In the genomic region with DNA sequence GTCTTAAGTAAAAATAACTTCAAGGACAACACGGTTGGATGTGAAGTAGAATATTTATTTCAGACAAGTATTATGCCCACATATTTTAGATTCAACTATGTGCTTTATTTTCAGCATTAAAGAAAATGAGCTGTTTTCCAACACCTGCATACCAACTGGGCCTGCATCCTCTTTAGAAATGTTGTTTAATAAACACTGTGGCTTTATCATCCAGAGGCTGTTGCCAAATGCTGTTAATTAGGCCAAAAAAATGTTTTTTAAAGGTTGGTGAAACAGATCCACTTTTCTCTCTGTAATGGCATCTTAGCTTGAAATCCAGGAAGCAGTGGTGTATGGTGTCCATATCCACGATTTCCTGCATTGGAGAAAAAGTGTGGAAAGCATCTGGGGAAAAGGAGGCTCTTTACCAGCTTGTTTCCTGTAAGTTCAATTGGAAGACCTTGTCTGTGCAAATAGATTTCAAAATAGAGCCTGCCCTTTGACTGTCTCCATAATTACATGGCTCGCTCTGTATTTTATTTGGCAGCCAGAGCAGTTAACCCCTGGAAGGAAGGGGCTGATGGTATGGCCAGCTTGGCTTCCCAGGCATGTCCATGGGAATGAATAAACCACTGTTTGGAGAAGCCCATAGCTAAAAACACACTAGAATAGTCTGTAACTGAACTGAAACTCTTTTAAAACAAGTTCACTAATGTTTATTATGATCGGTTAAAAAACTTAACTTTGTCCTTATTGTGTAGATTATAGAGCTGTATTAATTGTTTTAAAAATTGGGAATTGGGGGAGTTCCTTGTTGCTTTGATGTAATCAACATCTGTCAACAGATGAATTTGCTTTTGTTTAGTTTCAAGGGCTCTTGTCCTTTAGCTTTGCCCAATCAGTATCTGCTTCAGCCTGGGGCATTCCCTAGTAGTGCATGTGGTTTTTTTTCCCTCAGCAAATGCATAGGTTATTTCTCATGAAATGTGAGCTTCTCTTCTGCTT, we compare ENCODE assay signal across 1 cellular context.
TF ChIP-seq lines count a peak whose summit lies in the region.

No MANE protein-coding gene starts in this region.

TF ChIP-seq in HEK293, 187 proteins besides CTCF, POLR2A, EP300 and RAD21 (continued from another document):
- TF ChIP-seq ZNF518A (tag by site-specific recombination; conservative IDR thresholded peaks at IDR 0.05; ENCODE audit: low read depth) (no peak), ZNF704 (tag by site-specific recombination; IDR thresholded peaks at IDR 0.05) (no peak), ZFP41 (tag by site-specific recombination; IDR thresholded peaks at IDR 0.05; ENCODE audit: borderline replicate concordance) (no peak), ZNF214 (tag by site-specific recombination; IDR thresholded peaks at IDR 0.05; ENCODE audit: borderline replicate concordance) (no peak), OSR2 (tag by site-specific recombination; IDR thresholded peaks at IDR 0.05) (peak; percentile 32; the same call in 1 of the 2 replicates), ZNF324 (tag by site-specific recombination; IDR thresholded peaks at IDR 0.05) (no peak), ZNF626 (tag by site-specific recombination; IDR thresholded peaks at IDR 0.05) (no peak), IKZF3 (tag by site-specific recombination; IDR thresholded peaks at IDR 0.05) (peak; percentile 47; the same call in 1 of the 2 replicates), PRDM4 (tag by site-specific recombination; IDR thresholded peaks at IDR 0.05) (0 out of 2 replicates have a peak, but pooled peaks have one; percentile 38), ZNF544 (tag by site-specific recombination; IDR thresholded peaks at IDR 0.05) (no peak)
